In the genomic region with DNA sequence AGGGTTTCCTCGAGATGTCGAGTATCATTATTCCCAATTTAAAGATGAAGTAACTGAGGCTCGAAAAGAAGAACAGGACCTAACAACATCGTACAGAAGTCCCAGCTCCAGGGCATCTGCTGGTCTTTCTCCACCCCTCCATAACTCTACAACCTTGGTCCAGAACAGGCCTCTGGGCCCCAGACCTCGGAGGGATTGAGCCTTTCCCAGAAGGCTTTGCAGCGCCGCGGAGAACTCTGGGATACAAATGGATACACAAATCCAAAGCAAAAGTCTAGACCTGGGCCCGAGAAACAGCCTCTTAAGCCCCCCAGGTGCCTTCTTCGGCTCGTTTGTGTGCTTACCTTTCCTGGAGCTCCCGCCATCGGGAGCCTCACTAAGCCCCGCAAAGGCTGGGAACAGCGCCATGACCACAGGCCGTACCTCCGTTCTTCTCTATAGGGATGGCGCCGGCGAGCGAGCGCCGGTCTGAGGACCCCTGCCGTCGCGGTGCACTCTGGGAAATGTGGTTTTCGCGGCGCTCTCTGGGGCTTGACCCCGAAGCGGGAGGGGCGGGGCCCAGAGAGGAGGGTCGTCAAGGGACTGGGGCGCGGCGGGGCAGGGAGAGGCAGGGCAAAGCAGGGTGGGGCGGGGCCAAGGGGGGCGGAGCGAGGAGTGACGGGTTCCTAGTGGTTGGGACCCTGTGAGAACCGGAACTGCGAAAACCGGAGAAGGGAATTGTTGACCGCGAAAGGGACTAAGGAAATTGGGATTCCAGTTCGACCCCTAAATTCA, we compare ENCODE assay signal across 1 cellular context.
TF ChIP-seq lines count a peak whose summit lies in the region.

NRDE2 (minus strand) TSS at position 445 of the 774 bp plus-strand sequence; CDS start at position 408, 37 bp downstream.

TF ChIP-seq in HepG2, 621 proteins besides CTCF, POLR2A, EP300 and RAD21 (continued from another document and continues in another):
- TF ChIP-seq, protein P1, sequence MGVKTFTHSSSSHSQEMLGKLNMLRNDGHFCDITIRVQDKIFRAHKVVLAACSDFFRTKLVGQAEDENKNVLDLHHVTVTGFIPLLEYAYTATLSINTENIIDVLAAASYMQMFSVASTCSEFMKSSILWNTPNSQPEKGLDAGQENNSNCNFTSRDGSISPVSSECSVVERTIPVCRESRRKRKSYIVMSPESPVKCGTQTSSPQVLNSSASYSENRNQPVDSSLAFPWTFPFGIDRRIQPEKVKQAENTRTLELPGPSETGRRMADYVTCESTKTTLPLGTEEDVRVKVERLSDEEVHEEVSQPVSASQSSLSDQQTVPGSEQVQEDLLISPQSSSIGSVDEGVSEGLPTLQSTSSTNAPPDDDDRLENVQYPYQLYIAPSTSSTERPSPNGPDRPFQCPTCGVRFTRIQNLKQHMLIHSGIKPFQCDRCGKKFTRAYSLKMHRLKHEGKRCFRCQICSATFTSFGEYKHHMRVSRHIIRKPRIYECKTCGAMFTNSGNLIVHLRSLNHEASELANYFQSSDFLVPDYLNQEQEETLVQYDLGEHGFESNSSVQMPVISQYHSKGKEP (CRISPR knock-in tag; IDR thresholded peaks at IDR 0.05) = no peak
- TF ChIP-seq IKZF1 (IDR thresholded peaks at IDR 0.05) (no peak), SMAD1 (CRISPR knock-in tag; IDR thresholded peaks at IDR 0.05; ENCODE audit: borderline replicate concordance, low read depth) (0 out of 2 replicates have a peak, but pooled peaks have one; percentile 34), SNAI1 (CRISPR knock-in tag; IDR thresholded peaks at IDR 0.05; ENCODE audit: borderline replicate concordance) (no peak), SPEN (CRISPR knock-in tag; IDR thresholded peaks at IDR 0.05; ENCODE audit: low read depth) (peak; percentile 76; the same call in 1 of the 2 replicates), ZNF577 (CRISPR knock-in tag; IDR thresholded peaks at IDR 0.05; ENCODE audit: borderline replicate concordance, low read depth) (no peak), ZNF576 (CRISPR knock-in tag; IDR thresholded peaks at IDR 0.05) (no peak), NCOA5 (CRISPR knock-in tag; IDR thresholded peaks at IDR 0.05) (no peak), JUND (CRISPR knock-in tag; IDR thresholded peaks at IDR 0.05) (no peak), MLX (CRISPR knock-in tag; IDR thresholded peaks at IDR 0.05) (no peak), ZBTB10 (CRISPR knock-in tag; IDR thresholded peaks at IDR 0.05; ENCODE audit: borderline replicate concordance) (no peak), HOXA3 (CRISPR knock-in tag; IDR thresholded peaks at IDR 0.05) (peak; percentile 70; the same call in 1 of the 2 replicates), ASH2L (IDR thresholded peaks at IDR 0.05; ENCODE audit: insufficient read length, low read depth, low read length) (peak; percentile 81), HNF4A (CRISPR knock-in tag; IDR thresholded peaks at IDR 0.05) (no peak; the same call in 1 of the 2 replicates), MEIS1 (CRISPR knock-in tag; IDR thresholded peaks at IDR 0.05; ENCODE audit: borderline replicate concordance) (no peak), SMARCE1 (IDR thresholded peaks at IDR 0.05; ENCODE audit: borderline replicate concordance) (no peak), ZBTB1 (CRISPR knock-in tag; IDR thresholded peaks at IDR 0.05; ENCODE audit: borderline replicate concordance) (no peak), HMGXB3 (CRISPR knock-in tag; IDR thresholded peaks at IDR 0.05; ENCODE audit: borderline replicate concordance) (peak; percentile 45; the same call in 1 of the 2 replicates), CHD2 (IDR thresholded peaks at IDR 0.05; ENCODE audit: low read depth, low read length) (no peak), XBP1 (CRISPR knock-in tag; IDR thresholded peaks at IDR 0.05) (no peak), GLI4 (CRISPR knock-in tag; IDR thresholded peaks at IDR 0.05; ENCODE audit: borderline replicate concordance) (peak; percentile 56; the same call in 1 of the 2 replicates), KMT2B (CRISPR knock-in tag; IDR thresholded peaks at IDR 0.05) (peak; percentile 73; the same call in 1 of the 2 replicates), ZNF570 (CRISPR knock-in tag; IDR thresholded peaks at IDR 0.05; ENCODE audit: borderline replicate concordance) (no peak), ATF2 (CRISPR knock-in tag; IDR thresholded peaks at IDR 0.05) (0 out of 2 replicates have a peak, but pooled peaks have one; percentile 22), THAP8 (CRISPR knock-in tag; IDR thresholded peaks at IDR 0.05; ENCODE audit: borderline replicate concordance) (no peak), ZNF326 (CRISPR knock-in tag; IDR thresholded peaks at IDR 0.05; ENCODE audit: borderline replicate concordance) (no peak), ZGPAT (CRISPR knock-in tag; IDR thresholded peaks at IDR 0.05) (peak; percentile 84), ZNF670 (CRISPR knock-in tag; IDR thresholded peaks at IDR 0.05; ENCODE audit: borderline replicate concordance) (peak; percentile 49; the same call in 1 of the 2 replicates)
- TF ChIP-seq, protein P2, sequence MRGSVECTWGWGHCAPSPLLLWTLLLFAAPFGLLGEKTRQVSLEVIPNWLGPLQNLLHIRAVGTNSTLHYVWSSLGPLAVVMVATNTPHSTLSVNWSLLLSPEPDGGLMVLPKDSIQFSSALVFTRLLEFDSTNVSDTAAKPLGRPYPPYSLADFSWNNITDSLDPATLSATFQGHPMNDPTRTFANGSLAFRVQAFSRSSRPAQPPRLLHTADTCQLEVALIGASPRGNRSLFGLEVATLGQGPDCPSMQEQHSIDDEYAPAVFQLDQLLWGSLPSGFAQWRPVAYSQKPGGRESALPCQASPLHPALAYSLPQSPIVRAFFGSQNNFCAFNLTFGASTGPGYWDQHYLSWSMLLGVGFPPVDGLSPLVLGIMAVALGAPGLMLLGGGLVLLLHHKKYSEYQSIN (CRISPR knock-in tag; IDR thresholded peaks at IDR 0.05; ENCODE audit: borderline replicate concordance) = no peak
- TF ChIP-seq, protein P3, sequence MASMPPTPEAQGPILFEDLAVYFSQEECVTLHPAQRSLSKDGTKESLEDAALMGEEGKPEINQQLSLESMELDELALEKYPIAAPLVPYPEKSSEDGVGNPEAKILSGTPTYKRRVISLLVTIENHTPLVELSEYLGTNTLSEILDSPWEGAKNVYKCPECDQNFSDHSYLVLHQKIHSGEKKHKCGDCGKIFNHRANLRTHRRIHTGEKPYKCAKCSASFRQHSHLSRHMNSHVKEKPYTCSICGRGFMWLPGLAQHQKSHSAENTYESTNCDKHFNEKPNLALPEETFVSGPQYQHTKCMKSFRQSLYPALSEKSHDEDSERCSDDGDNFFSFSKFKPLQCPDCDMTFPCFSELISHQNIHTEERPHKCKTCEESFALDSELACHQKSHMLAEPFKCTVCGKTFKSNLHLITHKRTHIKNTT (CRISPR knock-in tag; IDR thresholded peaks at IDR 0.05) = no peak
